16 cellular contexts compared by ENCODE assay signal in the genomic region with DNA sequence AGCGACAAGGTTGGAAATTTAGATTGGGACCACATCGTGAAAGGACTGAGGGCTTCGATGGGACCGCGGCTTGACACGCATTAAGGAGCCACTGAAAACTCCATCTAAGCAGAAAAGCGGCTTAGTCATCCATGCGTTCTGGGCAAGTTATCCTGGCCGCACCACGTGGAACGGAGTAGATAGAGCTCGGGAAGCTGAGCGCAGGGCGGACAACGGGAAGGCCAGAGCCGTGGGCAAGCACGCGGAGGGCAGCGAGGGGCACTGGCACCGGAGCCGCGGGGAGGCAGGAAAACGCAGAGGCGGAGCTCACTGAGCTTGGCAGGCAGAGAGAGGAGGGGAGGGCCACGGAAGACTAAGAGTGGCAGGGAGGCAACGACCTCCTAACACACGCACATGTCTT.
DNase-seq lines count a peak whose midpoint lies in the region; ATAC-seq and TF ChIP-seq lines count a peak whose summit lies in the region.
"Had no signal": no experiment of that assay in that cellular context is flagged by ENCODE, and none has a peak within 500 bp of the region (broad histone marks: within the 10 kb centered on the region; RNA-seq: fewer than 3 reads in every experiment).

No MANE protein-coding gene starts in this region.

- H4K8ac ChIP-seq in IMR-90 (ENCODE audit: low read depth in 2 of 2, low read length in 2 of 2), result no peak overlapping the region

- H3K4me1 ChIP-seq in CD4-positive, alpha-beta memory T cell (ENCODE audit: insufficient read depth, low read length), result no peaks in the 10 kb centered on the region
- H3K4me1 ChIP-seq in IMR-90 (ENCODE audit: control insufficient read depth, insufficient read depth, low read length), result no peaks in the 10 kb centered on the region
- H3K4me1 ChIP-seq: suprapubic skin had no signal

- H3K9me1 ChIP-seq in IMR-90 (ENCODE audit: insufficient read depth, low read length), result no peaks in the 10 kb centered on the region

- H3K27me3 Mint-ChIP-seq in CD4-positive, alpha-beta memory T cell, result no peaks in the 10 kb centered on the region
- H3K27me3 Mint-ChIP-seq in dendritic cell treated with granulocyte-macrophage colony-stimulating factor and Interleukin-4, amounts not matched to agents 40 ng/mL and 50 ng/mL, for 4 days, result peaks cover 3% of the 10 kb centered on the region
- no peaks in the 10 kb centered on the region for H3K27me3 Mint-ChIP-seq in naive thymus-derived CD8-positive, alpha-beta T cell

- H3K14ac ChIP-seq in IMR-90 (replicated peaks; ENCODE audit: low read depth, low read length), result no peak overlapping the region

- no peak overlapping the region for H3K4me3 ChIP-seq in CD4-positive, alpha-beta memory T cell (ENCODE audit: low read length in 2 of 2)
- H3K4me3 ChIP-seq in IMR-90 (ENCODE audit: insufficient read depth, low read depth, low read length) (no peak overlapping the region), lower leg skin (ENCODE audit: low read depth, poor library complexity, severe bottlenecking) (no peak overlapping the region)
- H3K4me3 ChIP-seq: esophagus squamous epithelium, sigmoid colon, suprapubic skin had no signal

- H3K27ac ChIP-seq in CD4-positive, alpha-beta memory T cell (ENCODE audit: low read depth, low read length), result no peak overlapping the region
- H3K27ac ChIP-seq in IMR-90 (ENCODE audit: insufficient read depth, low read length), result no peak overlapping the region
- H3K27ac ChIP-seq: esophagus squamous epithelium, sigmoid colon, suprapubic skin had no signal

- H3K36me3 ChIP-seq in CD4-positive, alpha-beta memory T cell (ENCODE audit: insufficient read depth, low read length), result no peaks in the 10 kb centered on the region
- H3K36me3 ChIP-seq in IMR-90 (ENCODE audit: control insufficient read depth, insufficient read depth, low read length), result peaks cover 7% of the 10 kb centered on the region; the same call in 1 of the 2 replicates
- H3K36me3 ChIP-seq: sigmoid colon had no signal

- no peak overlapping the region for H2BK20ac ChIP-seq in IMR-90 (ENCODE audit: low read depth, low read length)

- no peak overlapping the region for H3K4me2 ChIP-seq in IMR-90 (ENCODE audit: low read depth, low read length)

- H2AK9ac ChIP-seq in IMR-90 (replicated peaks; ENCODE audit: low read depth, low read length, poor library complexity), result no peak overlapping the region

- DNase-seq in CD4-positive, alpha-beta memory T cell, result no peak
- no peak for DNase-seq in IMR-90
- no peak for DNase-seq in naive thymus-derived CD8-positive, alpha-beta T cell
- no peak for DNase-seq in lower leg skin (ENCODE audit: low spot score in 2 of 2)
- DNase-seq in stimulated activated CD4-positive, alpha-beta T cell treated with anti-CD3 and anti-CD28 coated beads, Interleukin-1b, Interleukin-23, amount 100 ng/mL, for 48 hours, result no peak
- DNase-seq: central memory CD4-positive, alpha-beta T cell; esophagus squamous epithelium; NCI-H1092 treated with DMSO at 0.1 percent for 48 hours; NCI-H446 treated with DMSO at 0.1 percent for 48 hours; sigmoid colon had no signal

- no peak overlapping the region for H3K23ac ChIP-seq in IMR-90 (ENCODE audit: low read depth, low read length)

- H3K56ac ChIP-seq in IMR-90 (ENCODE audit: extremely low read depth, insufficient read depth, low read length), result no peak overlapping the region

- intact Hi-C loops in CD4-positive, alpha-beta memory T cell (cut with micrococcal nuclease), result no loop called here
- intact Hi-C loops in IMR-90 (cut with micrococcal nuclease), result no loop called here
- intact Hi-C loops in dendritic cell treated with granulocyte-macrophage colony-stimulating factor and Interleukin-4, amounts not matched to agents 40 ng/mL and 50 ng/mL, for 4 days (cut with micrococcal nuclease), result no loop called here
- intact Hi-C loops in lower leg skin (cut with DNase I; ENCODE audit: low total_unique reads), result no loop called here

- H3K9me3 Mint-ChIP-seq in CD4-positive, alpha-beta memory T cell, result peaks cover 0 to 6% (median 4%) of the 10 kb centered on the region in 8 donors
- peaks cover 6% of the 10 kb centered on the region for H3K9me3 Mint-ChIP-seq in dendritic cell treated with granulocyte-macrophage colony-stimulating factor and Interleukin-4, amounts not matched to agents 40 ng/mL and 50 ng/mL, for 4 days
- H3K9me3 Mint-ChIP-seq in naive thymus-derived CD8-positive, alpha-beta T cell, result peaks cover 0 to 6% (median 0%) of the 10 kb centered on the region in 9 donors

- no peak overlapping the region for H3K9ac ChIP-seq in IMR-90 (ENCODE audit: low read depth, low read length)

- peaks cover 12 to 18% of the 10 kb centered on the region in 2 experiments for H3K79me1 ChIP-seq in IMR-90 (ENCODE audit: low read depth in 1 of 2, low read length in 2 of 2)

- no peak overlapping the region for H4K5ac ChIP-seq in IMR-90 (ENCODE audit: low read depth, low read length)

- dilution Hi-C loops in IMR-90 (cut with HindIII; ENCODE audit: low sequenced_read_pairs, unreplicated experiment), result no loop called here

- peaks cover 17 to 29% of the 10 kb centered on the region in 2 donors for H3K36me3 Mint-ChIP-seq in CD4-positive, alpha-beta memory T cell
- H3K36me3 Mint-ChIP-seq in dendritic cell treated with granulocyte-macrophage colony-stimulating factor and Interleukin-4, amounts not matched to agents 40 ng/mL and 50 ng/mL, for 4 days (ENCODE audit: low read depth), result no peaks in the 10 kb centered on the region
- peaks cover 9 to 25% (median 17%) of the 10 kb centered on the region in 3 donors for H3K36me3 Mint-ChIP-seq in naive thymus-derived CD8-positive, alpha-beta T cell

- TF ChIP-seq CTCF in IMR-90 (conservative IDR thresholded peaks at IDR 0.05; ENCODE audit: low read depth, low read length) (no peak), lower leg skin (IDR thresholded peaks at IDR 0.05) (no peak)

- no peak overlapping the region for H2AK5ac ChIP-seq in IMR-90 (ENCODE audit: low read depth, low read length)

- in situ Hi-C loops in IMR-90 (cut with MboI; ENCODE audit: low sequenced_read_pairs), result no loop called here

- no peak overlapping the region for H3K27ac Mint-ChIP-seq in CD4-positive, alpha-beta memory T cell
- no peak overlapping the region for H3K27ac Mint-ChIP-seq in dendritic cell treated with granulocyte-macrophage colony-stimulating factor and Interleukin-4, amounts not matched to agents 40 ng/mL and 50 ng/mL, for 4 days
- peak overlapping the region in 1 of 10 donors; percentile 47 for H3K27ac Mint-ChIP-seq in naive thymus-derived CD8-positive, alpha-beta T cell
- H3K27ac Mint-ChIP-seq: activated naive CD4-positive, alpha-beta T cell treated with anti-CD3 and anti-CD28 coated beads, Interleukin-2, amount 50 U/mL, for 72 hours had no signal

- no peak overlapping the region for H4K91ac ChIP-seq in IMR-90 (ENCODE audit: insufficient read depth, low read depth, low read length)

- no TSS peak for BruUV-seq in IMR-90 (replicated peaks; lab: Mats Ljungman, UMichigan)

- WGBS in IMR-90 (ENCODE audit: extremely low coverage in 2 of 2, insufficient read length in 1 of 2), 2 experiments, result 81% methylated on average over 18 of the region's 27 CpGs; no CpG with 5 or more reads in 1 of the 2 experiments
- WGBS in lower leg skin, 2 donors, result 85 to 89% methylated on average over 27 of the region's 27 CpGs

- H3K4me3 Mint-ChIP-seq in CD4-positive, alpha-beta memory T cell, result peak overlapping the region; percentile 17 to 78 (median 51)
- H3K4me3 Mint-ChIP-seq in dendritic cell treated with granulocyte-macrophage colony-stimulating factor and Interleukin-4, amounts not matched to agents 40 ng/mL and 50 ng/mL, for 4 days, result peak overlapping the region; percentile 4
- peak overlapping the region in 8 of 10 donors; percentile 4 to 73 (median 62) for H3K4me3 Mint-ChIP-seq in naive thymus-derived CD8-positive, alpha-beta T cell

- no peak overlapping the region for H3K4ac ChIP-seq in IMR-90 (ENCODE audit: low read depth, low read length)

- peaks cover 0 to 4% of the 10 kb centered on the region in 2 donors for H3K9me3 ChIP-seq in CD4-positive, alpha-beta memory T cell (ENCODE audit: control insufficient read depth in 1 of 2, low read length in 2 of 2)
- H3K9me3 ChIP-seq in IMR-90 (ENCODE audit: control insufficient read depth, insufficient read depth, low read length), result peaks cover 3% of the 10 kb centered on the region
- H3K9me3 ChIP-seq: suprapubic skin had no signal

- POLR2A ChIA-PET in CD4-positive, alpha-beta memory T cell (lab: Charles Lee; ENCODE audit: partially characterized antibody), result no interaction called here
- POLR2A ChIA-PET in IMR-90 (lab: Charles Lee; ENCODE audit: unreplicated experiment), result no interaction called here
- POLR2A ChIA-PET in naive thymus-derived CD8-positive, alpha-beta T cell (lab: Charles Lee), result no interaction called here

- H3K18ac ChIP-seq in IMR-90 (ENCODE audit: low read depth, low read length), result no peak overlapping the region

- peaks cover 2 to 10% (median 5%) of the 10 kb centered on the region in 4 donors for H3K4me1 Mint-ChIP-seq in CD4-positive, alpha-beta memory T cell
- no peaks in the 10 kb centered on the region for H3K4me1 Mint-ChIP-seq in dendritic cell treated with granulocyte-macrophage colony-stimulating factor and Interleukin-4, amounts not matched to agents 40 ng/mL and 50 ng/mL, for 4 days (ENCODE audit: low read depth)
- no peaks in the 10 kb centered on the region for H3K4me1 Mint-ChIP-seq in naive thymus-derived CD8-positive, alpha-beta T cell

- H2BK5ac ChIP-seq in IMR-90 (ENCODE audit: low read depth, low read length, poor library complexity, severe bottlenecking), result no peak overlapping the region

- H2BK120ac ChIP-seq in IMR-90 (ENCODE audit: low read depth, low read length), result no peak overlapping the region

- H2BK15ac ChIP-seq in IMR-90 (ENCODE audit: low read depth, low read length), result no peak overlapping the region

- ATAC-seq in IMR-90 (ENCODE audit: low read depth) (no peak), HG02870 (IDR thresholded peaks at IDR 0.05; ENCODE audit: unreplicated experiment) (no peak), HG02970 (IDR thresholded peaks at IDR 0.05; ENCODE audit: low FRiP score, unreplicated experiment) (no peak)
- no peak for ATAC-seq in naive thymus-derived CD8-positive, alpha-beta T cell
- ATAC-seq: activated naive CD4-positive, alpha-beta T cell treated with anti-CD3 and anti-CD28 coated beads, Interleukin-2, amount 50 U/mL, for 72 hours; Panc1 had no signal

- H3K27me3 ChIP-seq in CD4-positive, alpha-beta memory T cell (ENCODE audit: insufficient read depth, low read length), result no peaks in the 10 kb centered on the region
- H3K27me3 ChIP-seq in IMR-90 (ENCODE audit: control insufficient read depth, insufficient read depth, low read length), result no peaks in the 10 kb centered on the region
- H3K27me3 ChIP-seq: esophagus squamous epithelium, sigmoid colon, suprapubic skin had no signal

- TF ChIP-seq POLR2A in IMR-90 (IDR thresholded peaks at IDR 0.05; ENCODE audit: low read depth, low read length) (no peak), lower leg skin (IDR thresholded peaks at IDR 0.05) (no peak)

- no peak for TF ChIP-seq RAD21 in IMR-90 (IDR thresholded peaks at IDR 0.05; ENCODE audit: low read length)

- peak overlapping the region; percentile 27 for H2AFZ ChIP-seq in IMR-90 (replicated peaks; ENCODE audit: low read length, poor library complexity)

- CTCF ChIA-PET in CD4-positive, alpha-beta memory T cell (lab: Charles Lee; ENCODE audit: partially characterized antibody), result no interaction called here
- CTCF ChIA-PET in IMR-90 (lab: Yijun Ruan, JAX), result no interaction called here

- H4K20me1 ChIP-seq in IMR-90 (ENCODE audit: insufficient read depth, low read length), result peaks cover 3% of the 10 kb centered on the region; the same call in 1 of the 2 replicates

Comparison
In these comparisons a context has a peak if more than half of its experiments do, and no peak if none do; other contexts are left out.
1. H3K4me3 Mint-ChIP-seq: peak in every context shown above with its lines; median percentile 62 in naive thymus-derived CD8-positive, alpha-beta T cell; 51 in CD4-positive, alpha-beta memory T cell; 4 in dendritic cell treated with granulocyte-macrophage colony-stimulating factor and Interleukin-4, amounts not matched to agents 40 ng/mL and 50 ng/mL, for 4 days.